ENCODE assay signal across 8 cellular contexts in the genomic region with DNA sequence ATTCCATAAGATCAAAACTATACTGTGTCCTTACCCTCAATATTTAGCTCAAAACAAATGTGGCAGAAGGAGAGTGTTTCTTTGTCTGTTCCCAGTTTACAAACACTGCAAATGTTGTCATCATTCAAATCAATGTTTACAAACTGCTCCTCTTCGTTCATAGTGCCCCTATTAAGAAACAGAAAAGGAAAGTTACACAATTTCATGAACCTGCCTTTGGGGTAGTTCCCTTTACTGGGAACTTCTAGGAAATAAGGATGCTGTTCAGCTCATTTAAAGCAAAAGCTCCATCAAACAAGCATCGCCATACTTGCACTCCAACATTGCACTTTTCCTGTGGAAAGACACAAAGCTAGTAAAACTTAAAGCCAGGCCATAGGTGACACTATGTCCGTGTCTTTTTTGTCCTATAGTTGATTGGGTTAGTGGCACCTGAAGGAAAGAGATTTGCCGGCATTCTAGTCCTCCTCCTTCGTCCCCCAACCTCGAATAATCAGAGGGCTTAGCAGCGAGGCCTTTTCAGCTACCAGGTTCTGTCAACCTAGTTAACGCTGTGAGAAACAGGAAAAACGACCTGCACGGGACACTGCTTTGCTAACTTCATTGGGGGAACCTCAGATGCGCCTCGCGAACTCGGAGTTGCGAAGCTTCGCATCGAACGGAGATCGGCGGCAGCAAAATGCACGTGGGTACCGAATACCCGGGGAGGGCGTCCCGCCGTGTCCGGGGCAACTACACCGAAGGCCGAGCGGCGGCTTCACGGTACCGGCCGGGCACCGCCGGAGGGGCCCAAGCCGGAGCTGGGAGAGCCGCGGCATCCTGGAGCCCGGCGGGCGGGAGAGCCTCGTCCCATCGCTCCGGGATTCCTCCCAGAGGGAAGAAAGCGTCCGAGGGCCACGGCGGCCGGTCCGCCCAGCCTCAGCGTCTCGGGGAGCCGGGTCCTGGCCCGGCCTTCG. TPM values are rescaled to one million over a fixed set of nuclear protein-coding genes. Genes with fewer than 3 reads are reported as not detected.
DNase-seq lines count a peak whose midpoint lies in the region; ATAC-seq and TF ChIP-seq lines count a peak whose summit lies in the region.

No MANE protein-coding gene starts in this region.

- no peak for TF ChIP-seq CTCF in esophagus squamous epithelium (IDR thresholded peaks at IDR 0.05)

- H3K4me1 Mint-ChIP-seq in natural killer cell treated with Interleukin-12 subunit alpha and Interleukin-12 subunit beta and Interleukin-15 and Interleukin-18, amount 100 ng/mL, for 72 hours (ENCODE audit: low read depth in 2 of 2), result peaks cover 24 to 38% of the 10 kb centered on the region in 2 donors

- H3K27ac Mint-ChIP-seq in natural killer cell treated with Interleukin-12 subunit alpha and Interleukin-12 subunit beta and Interleukin-15 and Interleukin-18, amount 100 ng/mL, for 72 hours, result peak overlapping the region; percentile 86 to 93

- peak in 1 of 4 donors; percentile 16 for TF ChIP-seq POLR2A in esophagus squamous epithelium (IDR thresholded peaks at IDR 0.05)

- WGBS in esophagus squamous epithelium, 2 donors, result 0 to 3% methylated on average over 7 of the region's 56 CpGs

- H3K27me3 ChIP-seq in esophagus squamous epithelium, result no peaks in the 10 kb centered on the region

- H3K4me3 ChIP-seq in esophagus squamous epithelium, result peak overlapping the region; percentile 81 to 98 (median 92)

- H3K27me3 Mint-ChIP-seq in natural killer cell treated with Interleukin-12 subunit alpha and Interleukin-12 subunit beta and Interleukin-15 and Interleukin-18, amount 100 ng/mL, for 72 hours, result no peaks in the 10 kb centered on the region

- no peaks in the 10 kb centered on the region for H3K9me3 Mint-ChIP-seq in natural killer cell treated with Interleukin-12 subunit alpha and Interleukin-12 subunit beta and Interleukin-15 and Interleukin-18, amount 100 ng/mL, for 72 hours

- DNase-seq in NCI-H82 (lab: John Stamatoyannopoulos, UW) (peak; percentile 63), NCI-H82 treated with DMSO at 0.1 percent for 48 hours (lab: John Stamatoyannopoulos, UW; ENCODE audit: unreplicated experiment) (no peak), NCI-H69 (lab: John Stamatoyannopoulos, UW) (peak; percentile 72), activated T-cell treated with anti-CD3 and anti-CD28 coated beads for 48 hours (ENCODE audit: low read depth) (peak; percentile 25), esophagus squamous epithelium (lab: John Stamatoyannopoulos, UW) (no peak), substantia nigra (lab: John Stamatoyannopoulos, UW) (peak in 35 of 49 donors; percentile 6 to 57 (median 37))
- peak; percentile 62 for DNase-seq in natural killer cell treated with Interleukin-12 subunit alpha and Interleukin-12 subunit beta and Interleukin-15 and Interleukin-18, amount 100 ng/mL, for 72 hours (ENCODE audit: low spot score)

- peaks cover 27% of the 10 kb centered on the region for H3K36me3 Mint-ChIP-seq in natural killer cell treated with Interleukin-12 subunit alpha and Interleukin-12 subunit beta and Interleukin-15 and Interleukin-18, amount 100 ng/mL, for 72 hours

- H3K9me3 ChIP-seq in esophagus squamous epithelium, result no peaks in the 10 kb centered on the region

- ATAC-seq in HG02938 (IDR thresholded peaks at IDR 0.05; ENCODE audit: unreplicated experiment), result peak; percentile 12
- peak; percentile 46 to 48 for ATAC-seq in natural killer cell treated with Interleukin-12 subunit alpha and Interleukin-12 subunit beta and Interleukin-15 and Interleukin-18, amount 100 ng/mL, for 72 hours

- intact Hi-C loops in esophagus squamous epithelium (cut with DNase I), result no loop called here

- H3K27ac ChIP-seq in esophagus squamous epithelium (peak overlapping the region; percentile 92 to 96 (median 94)), substantia nigra (ENCODE audit: low read depth, low read length, poor library complexity, severe bottlenecking) (peak overlapping the region; percentile 96)

- H3K36me3 ChIP-seq in esophagus squamous epithelium, result peaks cover 0 to 23% (median under 1%) of the 10 kb centered on the region in 3 donors

- H3K4me1 ChIP-seq in esophagus squamous epithelium, result peaks cover 0 to 61% (median 17%) of the 10 kb centered on the region in 3 donors

- H3K4me3 Mint-ChIP-seq in natural killer cell treated with Interleukin-12 subunit alpha and Interleukin-12 subunit beta and Interleukin-15 and Interleukin-18, amount 100 ng/mL, for 72 hours, result peak overlapping the region; percentile 89

RNA-seq across cellular contexts. Expression of gene C21orf91, which starts 0.7 kb away (rescaled TPM):
- total RNA-seq in esophagus squamous epithelium, result 10 to 100 TPM in 3 of 4 donors, 1 to 10 TPM in 1; 4.2 to 16.5 (median 12.8) TPM
- 100 to 1,000 TPM in 1 of 2 donors, 10 to 100 TPM in 1; 61.0 to 101 TPM for total RNA-seq in natural killer cell treated with Interleukin-12 subunit alpha and Interleukin-12 subunit beta and Interleukin-15 and Interleukin-18, amount 100 ng/mL, for 72 hours

Comparison
In these comparisons a context has a peak if more than half of its experiments do, and no peak if none do; other contexts are left out.
1. DNase-seq: peak in NCI-H82 (single experiment), NCI-H69 (single experiment), activated T-cell treated with anti-CD3 and anti-CD28 coated beads for 48 hours (single experiment), natural killer cell treated with Interleukin-12 subunit alpha and Interleukin-12 subunit beta and Interleukin-15 and Interleukin-18, amount 100 ng/mL, for 72 hours (single experiment) and substantia nigra (35 of 49); none in NCI-H82 treated with DMSO at 0.1 percent for 48 hours (single experiment) and esophagus squamous epithelium (single experiment).